ENCODE assay signal across 20 cellular contexts in the genomic region with DNA sequence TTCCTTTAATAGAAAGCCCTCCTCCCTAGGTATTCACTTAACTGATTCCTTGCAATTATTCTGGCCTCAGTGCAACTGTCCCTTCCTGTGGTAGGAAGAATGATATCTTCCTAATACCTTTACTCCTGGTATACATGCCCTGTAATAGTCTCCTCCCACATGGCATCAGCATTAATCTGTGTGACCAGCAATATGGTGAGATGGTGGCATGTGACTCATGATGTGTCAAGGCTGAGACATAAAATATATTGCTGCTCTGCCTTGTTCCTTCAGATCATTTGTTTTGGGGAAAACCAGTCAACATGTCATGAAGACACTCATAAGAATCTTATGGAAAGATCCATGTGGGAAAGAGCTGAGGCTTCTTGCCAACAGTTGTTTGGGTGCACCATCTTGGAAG.
A peak's percentile ranks its signal among the peaks of the same experiment; 100 is the strongest.
DNase-seq lines count a peak whose midpoint lies in the region; ATAC-seq, FAIRE-seq and TF ChIP-seq lines count a peak whose summit lies in the region.
"Had no signal": no experiment of that assay in that cellular context is flagged by ENCODE, and none has a peak within 500 bp of the region (broad histone marks: within the 10 kb centered on the region; RNA-seq: fewer than 3 reads in every experiment).

No MANE protein-coding gene starts in this region.

- H3K4me3 ChIP-seq in bronchial epithelial cell (ENCODE audit: low read depth, low read length) (no peak overlapping the region), neural progenitor cell (no peak overlapping the region), lower lobe of right lung (no peak overlapping the region)
- H3K4me3 ChIP-seq: PC-9, SJCRH30 had no signal

- peaks cover 1% of the 10 kb centered on the region for H3K36me3 Mint-ChIP-seq in neural progenitor cell
- no peaks in the 10 kb centered on the region for H3K36me3 Mint-ChIP-seq in activated T-helper 2 cell treated with anti-CD3 and anti-CD28 coated beads, Interferon-gamma antibody, Interleukin-2, Interleukin-4, amounts not matched to agents 10 μg/mL and 5 μg/mL and 100 μg/mL, durations not matched to agents 14 hours and 24 hours and 36 hours (ENCODE audit: low read depth)

- H3K9me3 ChIP-seq in neural progenitor cell (ENCODE audit: low read depth): no peaks in the 10 kb centered on the region
- H3K9me3 ChIP-seq in lower lobe of right lung: no peaks in the 10 kb centered on the region
- H3K9me3 ChIP-seq: SJCRH30 had no signal

- H3K27ac Mint-ChIP-seq in neural progenitor cell: peak overlapping the region; percentile 92
- H3K27ac Mint-ChIP-seq in activated T-helper 2 cell treated with anti-CD3 and anti-CD28 coated beads, Interferon-gamma antibody, Interleukin-2, Interleukin-4, amounts not matched to agents 10 μg/mL and 5 μg/mL and 100 μg/mL, durations not matched to agents 14 hours and 24 hours and 36 hours: no peak overlapping the region
- H3K27ac Mint-ChIP-seq: B cell, HFFc6 had no signal

- FAIRE-seq in bronchial epithelial cell (lab: Jason Lieb, UNC): no peak
- FAIRE-seq: GM12892, GM18507 had no signal

- DNase-seq in ELR (ENCODE audit: low read depth): peak; percentile 1
- peak; percentile 29 for DNase-seq in M059J (ENCODE audit: low read depth)
- DNase-seq in bronchial epithelial cell (ENCODE audit: low read depth): peak; percentile 51
- no peak for DNase-seq in neural progenitor cell (ENCODE audit: low spot score)
- no peak for DNase-seq in activated T-helper 2 cell treated with anti-CD3 and anti-CD28 coated beads, Interferon-gamma antibody, Interleukin-2, Interleukin-4, amounts not matched to agents 10 μg/mL and 5 μg/mL and 100 μg/mL, durations not matched to agents 14 hours and 24 hours and 36 hours (ENCODE audit: low spot score)
- DNase-seq in SKM-1 (lab: John Stamatoyannopoulos, UW; ENCODE audit: unreplicated experiment): no peak
- no peak for DNase-seq in lower lobe of right lung
- DNase-seq in iPS-NIHi7 (ENCODE audit: extremely low spot score): no peak
- DNase-seq: H7, HFFc6, KG1, NCI-H1417 treated with DMSO at 0.1 percent for 48 hours, NCI-H1930, NCI-H226, NCI-H524, PC-9, SJCRH30 had no signal

- peak overlapping the region; percentile 71 for H3K4me2 ChIP-seq in neural progenitor cell
- H3K4me2 ChIP-seq: PC-9 had no signal

- intact Hi-C loops in activated T-helper 2 cell treated with anti-CD3 and anti-CD28 coated beads, Interferon-gamma antibody, Interleukin-2, Interleukin-4, amounts not matched to agents 10 μg/mL and 5 μg/mL and 100 μg/mL, durations not matched to agents 14 hours and 24 hours and 36 hours (cut with micrococcal nuclease): no loop called here
- intact Hi-C loops in lower lobe of right lung (cut with DNase I): no loop called here

- no peaks in the 10 kb centered on the region for H3K9me3 Mint-ChIP-seq in neural progenitor cell
- no peaks in the 10 kb centered on the region for H3K9me3 Mint-ChIP-seq in activated T-helper 2 cell treated with anti-CD3 and anti-CD28 coated beads, Interferon-gamma antibody, Interleukin-2, Interleukin-4, amounts not matched to agents 10 μg/mL and 5 μg/mL and 100 μg/mL, durations not matched to agents 14 hours and 24 hours and 36 hours
- H3K9me3 Mint-ChIP-seq: HFFc6 had no signal

- peaks cover 5% of the 10 kb centered on the region for H3K27me3 Mint-ChIP-seq in neural progenitor cell (ENCODE audit: insufficient read depth, low read depth)
- H3K27me3 Mint-ChIP-seq in activated T-helper 2 cell treated with anti-CD3 and anti-CD28 coated beads, Interferon-gamma antibody, Interleukin-2, Interleukin-4, amounts not matched to agents 10 μg/mL and 5 μg/mL and 100 μg/mL, durations not matched to agents 14 hours and 24 hours and 36 hours (ENCODE audit: low read depth): no peaks in the 10 kb centered on the region
- H3K27me3 Mint-ChIP-seq: B cell had no signal

- H3K4me3 Mint-ChIP-seq in neural progenitor cell: peak overlapping the region; percentile 14
- no peak overlapping the region for H3K4me3 Mint-ChIP-seq in activated T-helper 2 cell treated with anti-CD3 and anti-CD28 coated beads, Interferon-gamma antibody, Interleukin-2, Interleukin-4, amounts not matched to agents 10 μg/mL and 5 μg/mL and 100 μg/mL, durations not matched to agents 14 hours and 24 hours and 36 hours (ENCODE audit: low read depth)
- H3K4me3 Mint-ChIP-seq: B cell, HFFc6 had no signal

- no peaks in the 10 kb centered on the region for H3K79me2 ChIP-seq in neural progenitor cell (ENCODE audit: low read depth)

- TF ChIP-seq CTCF in bronchial epithelial cell (IDR thresholded peaks at IDR 0.05; ENCODE audit: insufficient read depth, low read length, severe bottlenecking) (no peak), neural progenitor cell (IDR thresholded peaks at IDR 0.05) (no peak), lower lobe of right lung (IDR thresholded peaks at IDR 0.05) (no peak)

- H3K4me1 Mint-ChIP-seq in neural progenitor cell: peaks cover 78% of the 10 kb centered on the region
- no peaks in the 10 kb centered on the region for H3K4me1 Mint-ChIP-seq in activated T-helper 2 cell treated with anti-CD3 and anti-CD28 coated beads, Interferon-gamma antibody, Interleukin-2, Interleukin-4, amounts not matched to agents 10 μg/mL and 5 μg/mL and 100 μg/mL, durations not matched to agents 14 hours and 24 hours and 36 hours (ENCODE audit: low read depth)
- H3K4me1 Mint-ChIP-seq: B cell had no signal

- H4K20me1 ChIP-seq in neural progenitor cell (ENCODE audit: low read depth): no peaks in the 10 kb centered on the region

- H3K4me1 ChIP-seq in neural progenitor cell (peaks cover 98% of the 10 kb centered on the region), lower lobe of right lung (no peaks in the 10 kb centered on the region)
- H3K4me1 ChIP-seq: SJCRH30 had no signal

- no peaks in the 10 kb centered on the region for H3K36me3 ChIP-seq in bronchial epithelial cell (ENCODE audit: control insufficient read depth, insufficient read depth, low read length)
- no peaks in the 10 kb centered on the region for H3K36me3 ChIP-seq in neural progenitor cell
- H3K36me3 ChIP-seq in lower lobe of right lung: no peaks in the 10 kb centered on the region
- H3K36me3 ChIP-seq: SJCRH30 had no signal

- H2AFZ ChIP-seq in neural progenitor cell (replicated peaks): no peak overlapping the region
- H2AFZ ChIP-seq: PC-9 had no signal

- H3F3A ChIP-seq in neural progenitor cell (ENCODE audit: low read depth): peaks cover 77% of the 10 kb centered on the region

- ATAC-seq in lower lobe of right lung: no peak

- H3K27ac ChIP-seq in neural progenitor cell (peak overlapping the region; percentile 66), lower lobe of right lung (no peak overlapping the region)
- H3K27ac ChIP-seq: PC-9, SJCRH30 had no signal

- H3K27me3 ChIP-seq in bronchial epithelial cell (ENCODE audit: control insufficient read depth, insufficient read depth, low read length) (no peaks in the 10 kb centered on the region), neural progenitor cell (no peaks in the 10 kb centered on the region), lower lobe of right lung (ENCODE audit: low read depth) (no peaks in the 10 kb centered on the region)

- H3K9ac ChIP-seq in neural progenitor cell: no peak overlapping the region

Comparison
In these comparisons a context has a peak if more than half of its experiments do, and no peak if none do; other contexts are left out.
1. DNase-seq: peak in ELR (single experiment), M059J (single experiment) and bronchial epithelial cell (single experiment); none in neural progenitor cell (single experiment), activated T-helper 2 cell treated with anti-CD3 and anti-CD28 coated beads, Interferon-gamma antibody, Interleukin-2, Interleukin-4, amounts not matched to agents 10 μg/mL and 5 μg/mL and 100 μg/mL, durations not matched to agents 14 hours and 24 hours and 36 hours (single experiment), SKM-1 (single experiment), lower lobe of right lung (single experiment) and iPS-NIHi7 (single experiment).